In genomic region chr4:48271048-48271452, GRCh38 we compare ENCODE assay signal across 12 cellular contexts. TPM values are rescaled to one million over a fixed set of nuclear protein-coding genes. Genes with fewer than 3 reads are reported as not detected.
DNase-seq lines count a peak whose midpoint lies in the region; ATAC-seq and TF ChIP-seq lines count a peak whose summit lies in the region.
"Had no signal": no experiment of that assay in that cellular context is flagged by ENCODE, and none has a peak within 500 bp of the region (broad histone marks: within the 10 kb centered on the region; RNA-seq: fewer than 3 reads in every experiment).

No MANE protein-coding gene starts in this region.

- H3K9me3 Mint-ChIP-seq in activated naive CD4-positive, alpha-beta T cell treated with anti-CD3 and anti-CD28 coated beads, Interleukin-2, amount 50 U/mL, for 72 hours = peaks cover 0 to 5% of the 10 kb centered on the region in 2 donors
- H3K9me3 Mint-ChIP-seq in activated CD8-positive, alpha-beta T cell treated with anti-CD3 and anti-CD28 coated beads, Interleukin-2, amount 10 ng/mL, durations not matched to agents 7 days and 5 days (ENCODE audit: insufficient read depth) = no peaks in the 10 kb centered on the region
- H3K9me3 Mint-ChIP-seq in type B pancreatic cell = no peaks in the 10 kb centered on the region

- H3K27ac ChIP-seq in Peyer's patch = no peak overlapping the region

- TF ChIP-seq POLR2A in Peyer's patch (IDR thresholded peaks at IDR 0.05) = no peak

- peak; percentile 1 to 6 for ATAC-seq in activated naive CD4-positive, alpha-beta T cell treated with anti-CD3 and anti-CD28 coated beads, Interleukin-2, amount 50 U/mL, for 72 hours
- ATAC-seq in HG02852 (IDR thresholded peaks at IDR 0.05; ENCODE audit: unreplicated experiment) = peak; percentile 36
- ATAC-seq in activated CD8-positive, alpha-beta T cell treated with anti-CD3 and anti-CD28 coated beads, Interleukin-2, amount 10 ng/mL, durations not matched to agents 7 days and 5 days = no peak
- no peak for ATAC-seq in GM19467 (IDR thresholded peaks at IDR 0.05; ENCODE audit: unreplicated experiment)

- H3K4me1 Mint-ChIP-seq in activated CD8-positive, alpha-beta T cell treated with anti-CD3 and anti-CD28 coated beads, Interleukin-2, amount 10 ng/mL, durations not matched to agents 7 days and 5 days (ENCODE audit: low read depth) = peaks cover 28% of the 10 kb centered on the region
- H3K4me1 Mint-ChIP-seq in type B pancreatic cell (ENCODE audit: unreplicated experiment) = no peaks in the 10 kb centered on the region

- no peaks in the 10 kb centered on the region for H3K9me3 ChIP-seq in Peyer's patch
- H3K9me3 ChIP-seq: heart right ventricle, vagina had no signal

- peak overlapping the region in 1 of 2 donors; percentile 89 for H3K27ac Mint-ChIP-seq in activated naive CD4-positive, alpha-beta T cell treated with anti-CD3 and anti-CD28 coated beads, Interleukin-2, amount 50 U/mL, for 72 hours
- peak overlapping the region; percentile 26 for H3K27ac Mint-ChIP-seq in activated CD8-positive, alpha-beta T cell treated with anti-CD3 and anti-CD28 coated beads, Interleukin-2, amount 10 ng/mL, durations not matched to agents 7 days and 5 days
- H3K27ac Mint-ChIP-seq in type B pancreatic cell = peak overlapping the region; percentile 8

- CTCF ChIA-PET in activated CD8-positive, alpha-beta T cell treated with anti-CD3 and anti-CD28 coated beads, Interleukin-2, amount 10 ng/mL, durations not matched to agents 7 days and 5 days (lab: Charles Lee) = interaction anchor here (0.6 to 1.3 kb wide), 3 partner anchors 70 to 162 kb away, joined by 3 read pairs; partner anchors contain the start of gene SLAIN2

- H3K36me3 ChIP-seq in Peyer's patch = no peaks in the 10 kb centered on the region
- H3K36me3 ChIP-seq: heart right ventricle, vagina had no signal

- H3K4me3 Mint-ChIP-seq in activated CD8-positive, alpha-beta T cell treated with anti-CD3 and anti-CD28 coated beads, Interleukin-2, amount 10 ng/mL, durations not matched to agents 7 days and 5 days = no peak overlapping the region
- no peak overlapping the region for H3K4me3 Mint-ChIP-seq in type B pancreatic cell

- no peaks in the 10 kb centered on the region for H3K27me3 ChIP-seq in Peyer's patch
- H3K27me3 ChIP-seq: heart right ventricle, vagina had no signal

- POLR2A ChIA-PET in activated CD8-positive, alpha-beta T cell treated with anti-CD3 and anti-CD28 coated beads, Interleukin-2, amount 10 ng/mL, durations not matched to agents 7 days and 5 days (lab: Charles Lee) = interaction anchor here (0.8 to 1.4 kb wide), 2 partner anchors 71 to 307 kb away, joined by 3 to 6 read pairs; partner anchors contain the start of gene SLAIN2

- H3K4me1 ChIP-seq in Peyer's patch = peaks cover 0 to 4% (median 0%) of the 10 kb centered on the region in 4 donors

- no peak for DNase-seq in activated naive CD4-positive, alpha-beta T cell treated with anti-CD3 and anti-CD28 coated beads, Interleukin-2, amount 50 U/mL, for 72 hours (ENCODE audit: low spot score in 2 of 2)
- DNase-seq in activated naive CD4-positive, alpha-beta T cell treated with anti-CD3 and anti-CD28 coated beads, Interleukin-2, amount 50 U/mL, for 16 hours = no peak
- DNase-seq in activated CD8-positive, alpha-beta T cell treated with anti-CD3 and anti-CD28 coated beads, Interleukin-2, amount 10 ng/mL, durations not matched to agents 7 days and 5 days = no peak
- no peak for DNase-seq in type B pancreatic cell (ENCODE audit: extremely low spot score, unreplicated experiment)
- DNase-seq in Peyer's patch = no peak
- no peak for DNase-seq in NCI-H526 (lab: John Stamatoyannopoulos, UW)
- DNase-seq: activated CD8-positive, alpha-beta memory T cell treated with anti-CD3 and anti-CD28 coated beads for 24 hours; heart right ventricle; NCI-H1092 had no signal

- no peak for TF ChIP-seq CTCF in type B pancreatic cell (conservative IDR thresholded peaks at IDR 0.05)
- no peak for TF ChIP-seq CTCF in Peyer's patch (IDR thresholded peaks at IDR 0.05)

- peaks cover 0 to 24% of the 10 kb centered on the region in 2 donors for H3K36me3 Mint-ChIP-seq in activated naive CD4-positive, alpha-beta T cell treated with anti-CD3 and anti-CD28 coated beads, Interleukin-2, amount 50 U/mL, for 72 hours
- peaks cover 4% of the 10 kb centered on the region for H3K36me3 Mint-ChIP-seq in activated CD8-positive, alpha-beta T cell treated with anti-CD3 and anti-CD28 coated beads, Interleukin-2, amount 10 ng/mL, durations not matched to agents 7 days and 5 days (ENCODE audit: low read depth)
- no peaks in the 10 kb centered on the region for H3K36me3 Mint-ChIP-seq in type B pancreatic cell

- no peaks in the 10 kb centered on the region for H3K27me3 Mint-ChIP-seq in activated CD8-positive, alpha-beta T cell treated with anti-CD3 and anti-CD28 coated beads, Interleukin-2, amount 10 ng/mL, durations not matched to agents 7 days and 5 days (ENCODE audit: low read depth)
- H3K27me3 Mint-ChIP-seq in type B pancreatic cell = no peaks in the 10 kb centered on the region

- H3K4me3 ChIP-seq in Peyer's patch = no peak overlapping the region

RNA-seq across cellular contexts. Expression of gene TEC, which starts 1.4 kb away (rescaled TPM):
- total RNA-seq in activated naive CD4-positive, alpha-beta T cell treated with anti-CD3 and anti-CD28 coated beads, Interleukin-2, amount 50 U/mL, for 72 hours = 1 to 10 TPM; 4.3 to 8.3 TPM
- total RNA-seq in activated CD8-positive, alpha-beta T cell treated with anti-CD3 and anti-CD28 coated beads, Interleukin-2, amount 10 ng/mL, durations not matched to agents 7 days and 5 days = 1 to 10 TPM; 2.7 to 3.4 TPM
- 1.8 and 3.8 TPM in 2 replicates for total RNA-seq in type B pancreatic cell (ENCODE audit: low replicate concordance)
- 10 to 100 TPM in 2 of 4 donors, 1 to 10 TPM in 2; 5.3 to 13.0 (median 10.2) TPM for total RNA-seq in Peyer's patch

Comparison
In these comparisons a context has a peak if more than half of its experiments do, and no peak if none do; other contexts are left out.
1. ATAC-seq: peak in activated naive CD4-positive, alpha-beta T cell treated with anti-CD3 and anti-CD28 coated beads, Interleukin-2, amount 50 U/mL, for 72 hours (2 of 2) and HG02852 (single experiment); none in activated CD8-positive, alpha-beta T cell treated with anti-CD3 and anti-CD28 coated beads, Interleukin-2, amount 10 ng/mL, durations not matched to agents 7 days and 5 days (single experiment) and GM19467 (single experiment).